In genomic region chr13:80116107-80116506, GRCh38 we compare ENCODE assay signal across 11 cellular contexts.
DNase-seq lines count a peak whose midpoint lies in the region; ATAC-seq and TF ChIP-seq lines count a peak whose summit lies in the region.
"Had no signal": no experiment of that assay in that cellular context is flagged by ENCODE, and none has a peak within 500 bp of the region (broad histone marks: within the 10 kb centered on the region; RNA-seq: fewer than 3 reads in every experiment).

No MANE protein-coding gene starts in this region.

- H2BK15ac ChIP-seq in IMR-90 (ENCODE audit: low read depth, low read length) (no peak overlapping the region), H9 (ENCODE audit: low read depth, low read length) (no peak overlapping the region)

- H2BK120ac ChIP-seq in IMR-90 (ENCODE audit: low read depth, low read length), result no peak overlapping the region
- H2BK120ac ChIP-seq in H9 (ENCODE audit: low read depth, low read length, poor library complexity, severe bottlenecking), result no peak overlapping the region

- WGBS in IMR-90 (ENCODE audit: extremely low coverage in 2 of 2, insufficient read length in 1 of 2), 2 experiments, result no CpG with 5 or more reads among the region's 3 CpGs
- no CpG with 5 or more reads among the region's 3 CpGs for WGBS in H9 (ENCODE audit: extremely low coverage, insufficient read length, low lambda C conversion rate)

- H3K27me3 ChIP-seq in IMR-90 (ENCODE audit: control insufficient read depth, insufficient read depth, low read length), result no peaks in the 10 kb centered on the region
- no peaks in the 10 kb centered on the region for H3K27me3 ChIP-seq in SJCRH30
- H3K27me3 ChIP-seq in H9 (ENCODE audit: insufficient read depth, low read length), result no peaks in the 10 kb centered on the region

- BruUV-seq in IMR-90 (replicated peaks; lab: Mats Ljungman, UMichigan), result no TSS peak

- no peaks in the 10 kb centered on the region for H3K23me2 ChIP-seq in H9 (ENCODE audit: insufficient read length, low read depth, low read length, poor library complexity, severe bottlenecking)

- H3K4me3 ChIP-seq in IMR-90 (ENCODE audit: insufficient read depth, low read depth, low read length), result no peak overlapping the region
- no peak overlapping the region for H3K4me3 ChIP-seq in choroid plexus epithelial cell (ENCODE audit: low read depth, low read length)
- H3K4me3 ChIP-seq in SJCRH30, result no peak overlapping the region

- H3K14ac ChIP-seq in IMR-90 (replicated peaks; ENCODE audit: low read depth, low read length) (no peak overlapping the region), H9 (ENCODE audit: insufficient read depth, low read length) (no peak overlapping the region)

- peak; percentile 24 for DNase-seq in Ammon's horn (ENCODE audit: low spot score)
- DNase-seq in IMR-90, result peak; percentile 88
- peak; percentile 76 for DNase-seq in choroid plexus epithelial cell (ENCODE audit: low read depth)
- DNase-seq in neural crest cell (ENCODE audit: low read depth, low spot score), result no peak
- no peak for DNase-seq in amygdala (lab: John Stamatoyannopoulos, UW)
- no peak for DNase-seq in SJCRH30
- DNase-seq in activated CD4-positive, CD25-positive, alpha-beta regulatory T cell (lab: John Stamatoyannopoulos, UW), result no peak
- DNase-seq in H9, result no peak
- DNase-seq: aorta had no signal

- H2BK12ac ChIP-seq in H9 (ENCODE audit: insufficient read length, low read depth, low read length), result no peak overlapping the region

- no peak overlapping the region for H3K4me3 Mint-ChIP-seq in neural crest cell
- no peak overlapping the region for H3K4me3 Mint-ChIP-seq in H9
- H3K4me3 Mint-ChIP-seq: nephron had no signal

- no peaks in the 10 kb centered on the region for H3K36me3 Mint-ChIP-seq in neural crest cell (ENCODE audit: low read depth)
- H3K36me3 Mint-ChIP-seq in H9 (ENCODE audit: insufficient read depth in 1 of 3, low read depth in 3 of 3), result no peaks in the 10 kb centered on the region; a peak in 1 of 7 replicates

- H3K9me1 ChIP-seq in IMR-90 (ENCODE audit: insufficient read depth, low read length), result no peaks in the 10 kb centered on the region

- H2AK9ac ChIP-seq in IMR-90 (replicated peaks; ENCODE audit: low read depth, low read length, poor library complexity), result no peak overlapping the region

- intact Hi-C loops in IMR-90 (cut with micrococcal nuclease), result no loop called here

- H3K4me1 Mint-ChIP-seq in neural crest cell (peaks cover 22% of the 10 kb centered on the region), H9 (peaks cover 5 to 7% of the 10 kb centered on the region in 2 experiments)

- H3K56ac ChIP-seq in IMR-90 (ENCODE audit: extremely low read depth, insufficient read depth, low read length), result no peak overlapping the region
- H3K56ac ChIP-seq in H9 (ENCODE audit: insufficient read length, low read depth, low read length), result no peak overlapping the region

- no peak overlapping the region for H2BK5ac ChIP-seq in IMR-90 (ENCODE audit: low read depth, low read length, poor library complexity, severe bottlenecking)
- H2BK5ac ChIP-seq in H9 (ENCODE audit: insufficient read length, low read length), result no peak overlapping the region

- H2AFZ ChIP-seq in IMR-90 (replicated peaks; ENCODE audit: low read length, poor library complexity) (no peak overlapping the region), H9 (ENCODE audit: low read length) (no peak overlapping the region)

- no peaks in the 10 kb centered on the region for H4K20me1 ChIP-seq in IMR-90 (ENCODE audit: insufficient read depth, low read length)
- H4K20me1 ChIP-seq in H9 (ENCODE audit: control insufficient read depth, insufficient read depth, insufficient read length), result no peaks in the 10 kb centered on the region

- H4K91ac ChIP-seq in IMR-90 (ENCODE audit: insufficient read depth, low read depth, low read length) (no peak overlapping the region), H9 (ENCODE audit: insufficient read length, low read depth, low read length) (no peak overlapping the region)

- POLR2A ChIA-PET in IMR-90 (lab: Charles Lee; ENCODE audit: unreplicated experiment), result no interaction called here

- dilution Hi-C loops in IMR-90 (cut with HindIII; ENCODE audit: low sequenced_read_pairs, unreplicated experiment), result no loop called here

- H4K5ac ChIP-seq in IMR-90 (ENCODE audit: low read depth, low read length) (no peak overlapping the region), H9 (ENCODE audit: insufficient read length, low read depth, low read length) (no peak overlapping the region)

- in situ Hi-C loops in IMR-90 (cut with MboI; ENCODE audit: low sequenced_read_pairs), result no loop called here

- H3K27ac ChIP-seq in IMR-90 (ENCODE audit: insufficient read depth, low read length), result no peak overlapping the region
- H3K27ac ChIP-seq in SJCRH30, result no peak overlapping the region
- H3K27ac ChIP-seq in H9 (ENCODE audit: insufficient read length, low read depth, low read length), result no peak overlapping the region

- peak; percentile 90 for ATAC-seq in IMR-90 (ENCODE audit: low read depth)
- ATAC-seq: HCT116 had no signal

- CTCF ChIA-PET in IMR-90 (lab: Yijun Ruan, JAX), result no interaction called here

- H2BK20ac ChIP-seq in IMR-90 (ENCODE audit: low read depth, low read length), result no peak overlapping the region
- no peak overlapping the region for H2BK20ac ChIP-seq in H9 (ENCODE audit: low read depth, low read length, poor library complexity, severe bottlenecking)

- H3K4me1 ChIP-seq in IMR-90 (ENCODE audit: control insufficient read depth, insufficient read depth, low read length), result no peaks in the 10 kb centered on the region
- H3K4me1 ChIP-seq in SJCRH30, result no peaks in the 10 kb centered on the region
- H3K4me1 ChIP-seq in H9 (ENCODE audit: insufficient read depth, low read length), result no peaks in the 10 kb centered on the region

- H3K23ac ChIP-seq in IMR-90 (ENCODE audit: low read depth, low read length) (no peak overlapping the region), H9 (ENCODE audit: insufficient read length, low read depth, low read length) (no peak overlapping the region)

- no peak overlapping the region for H3K4ac ChIP-seq in IMR-90 (ENCODE audit: low read depth, low read length)
- H3K4ac ChIP-seq in H9 (ENCODE audit: low read depth, low read length), result no peak overlapping the region

- H3K4me2 ChIP-seq in IMR-90 (ENCODE audit: low read depth, low read length) (no peak overlapping the region), H9 (ENCODE audit: insufficient read depth, insufficient read length, low read length) (no peak overlapping the region)

- H3K27me3 Mint-ChIP-seq in neural crest cell (ENCODE audit: low read depth), result no peaks in the 10 kb centered on the region
- no peaks in the 10 kb centered on the region for H3K27me3 Mint-ChIP-seq in H9 (ENCODE audit: low read depth)

- TF ChIP-seq POLR2A in IMR-90 (IDR thresholded peaks at IDR 0.05; ENCODE audit: low read depth, low read length), result no peak

- no peak overlapping the region for H3T11ph ChIP-seq in H9 (ENCODE audit: low read length)

- H3K79me1 ChIP-seq in IMR-90 (ENCODE audit: low read depth in 1 of 2, low read length in 2 of 2) (no peaks in the 10 kb centered on the region), H9 (ENCODE audit: insufficient read depth, low read depth, low read length, poor library complexity, severe bottlenecking) (no peaks in the 10 kb centered on the region)

- H3K36me3 ChIP-seq in IMR-90 (ENCODE audit: control insufficient read depth, insufficient read depth, low read length) (no peaks in the 10 kb centered on the region), SJCRH30 (no peaks in the 10 kb centered on the region)

- H4K8ac ChIP-seq in IMR-90 (ENCODE audit: low read depth in 2 of 2, low read length in 2 of 2), result no peak overlapping the region
- no peak overlapping the region for H4K8ac ChIP-seq in H9 (replicated peaks; ENCODE audit: insufficient read length, low read depth, low read length)

- H3K9me3 Mint-ChIP-seq in neural crest cell, result no peaks in the 10 kb centered on the region
- H3K9me3 Mint-ChIP-seq in H9, result no peaks in the 10 kb centered on the region

- no peak for TF ChIP-seq CTCF in IMR-90 (conservative IDR thresholded peaks at IDR 0.05; ENCODE audit: low read depth, low read length)
- no peak for TF ChIP-seq CTCF in choroid plexus epithelial cell (conservative IDR thresholded peaks at IDR 0.05; ENCODE audit: low read depth, low read length)
- no peak for TF ChIP-seq CTCF in neural crest cell (conservative IDR thresholded peaks at IDR 0.05)
- no peak for TF ChIP-seq CTCF in H9 (conservative IDR thresholded peaks at IDR 0.05)

- H3K18ac ChIP-seq in IMR-90 (ENCODE audit: low read depth, low read length) (no peak overlapping the region), H9 (ENCODE audit: insufficient read length, low read depth, low read length) (no peak overlapping the region)

- H3K9me3 ChIP-seq in IMR-90 (ENCODE audit: control insufficient read depth, insufficient read depth, low read length), result no peaks in the 10 kb centered on the region
- H3K9me3 ChIP-seq in SJCRH30 (replicated peaks), result no peaks in the 10 kb centered on the region; the same call in 1 of the 2 replicates
- no peaks in the 10 kb centered on the region for H3K9me3 ChIP-seq in H9 (ENCODE audit: control insufficient read depth, low read depth, low read length)

- H3K27ac Mint-ChIP-seq in neural crest cell (ENCODE audit: unreplicated experiment), result peak overlapping the region; percentile 25
- H3K27ac Mint-ChIP-seq in H9, result no peak overlapping the region
- H3K27ac Mint-ChIP-seq: nephron had no signal

- no peak for TF ChIP-seq RAD21 in IMR-90 (IDR thresholded peaks at IDR 0.05; ENCODE audit: low read length)

- H3K9ac ChIP-seq in IMR-90 (ENCODE audit: low read depth, low read length) (no peak overlapping the region), H9 (ENCODE audit: extremely low read depth, insufficient read length, low read length) (no peak overlapping the region)

- no peaks in the 10 kb centered on the region for H3K79me2 ChIP-seq in H9 (ENCODE audit: insufficient read depth, low read length)

- H2AK5ac ChIP-seq in IMR-90 (ENCODE audit: low read depth, low read length) (no peak overlapping the region), H9 (ENCODE audit: insufficient read length, low read length) (no peak overlapping the region)

TF ChIP-seq in IMR-90, 13 proteins besides CTCF, POLR2A, EP300 and RAD21:
- TF ChIP-seq FOS (IDR thresholded peaks at IDR 0.05; ENCODE audit: low read depth, low read length), result peak; percentile 67
- TF ChIP-seq MXI1 (IDR thresholded peaks at IDR 0.05; ENCODE audit: borderline replicate concordance, low read depth, low read length), result no peak
- no peak for TF ChIP-seq ELK1 (IDR thresholded peaks at IDR 0.05; ENCODE audit: borderline replicate concordance, low read depth, low read length)

Comparison
In these comparisons a context has a peak if more than half of its experiments do, and no peak if none do; other contexts are left out.
1. DNase-seq: peak in Ammon's horn (single experiment), IMR-90 (single experiment) and choroid plexus epithelial cell (single experiment); none in neural crest cell (single experiment), amygdala (0 of 56), SJCRH30 (0 of 2), activated CD4-positive, CD25-positive, alpha-beta regulatory T cell (0 of 4) and H9 (single experiment).